In genomic region chr5:83249156-83249555, GRCh38 we compare ENCODE assay signal across 23 cellular contexts.
DNase-seq lines count a peak whose midpoint lies in the region; ATAC-seq, FAIRE-seq and TF ChIP-seq lines count a peak whose summit lies in the region.
"Had no signal": no experiment of that assay in that cellular context is flagged by ENCODE, and none has a peak within 500 bp of the region (broad histone marks: within the 10 kb centered on the region; RNA-seq: fewer than 3 reads in every experiment).

No MANE protein-coding gene starts in this region.

- H3K36me3 ChIP-seq in RWPE2 (ENCODE audit: low read depth) (no peaks in the 10 kb centered on the region), keratinocyte (ENCODE audit: control insufficient read depth in 2 of 2, extremely low read depth in 1 of 2, insufficient read depth in 2 of 2, low read length in 2 of 2) (no peaks in the 10 kb centered on the region)

- H3K27me3 ChIP-seq in RWPE2 (ENCODE audit: insufficient read depth, poor library complexity, severe bottlenecking): no peaks in the 10 kb centered on the region
- no peaks in the 10 kb centered on the region for H3K27me3 ChIP-seq in keratinocyte (ENCODE audit: control insufficient read depth, extremely low read depth, insufficient read depth, low read length)

- H4K20me1 ChIP-seq in keratinocyte (ENCODE audit: control insufficient read depth, extremely low read depth, insufficient read depth, low read length): no peaks in the 10 kb centered on the region

- peak overlapping the region; percentile 87 for H3K4me2 ChIP-seq in keratinocyte (ENCODE audit: control insufficient read depth, extremely low read depth, insufficient read depth, low read depth, low read length)
- H3K4me2 ChIP-seq: SK-N-SH had no signal

- peak overlapping the region; percentile 71 for H2AFZ ChIP-seq in keratinocyte (ENCODE audit: control insufficient read depth, low read length)

- H3K9ac ChIP-seq in keratinocyte (ENCODE audit: control insufficient read depth, extremely low read depth, insufficient read depth, low read length): no peak overlapping the region
- H3K9ac ChIP-seq: SK-N-SH had no signal

- H3K9me1 ChIP-seq in keratinocyte (ENCODE audit: control insufficient read depth, extremely low read depth, insufficient read depth, low read length): no peaks in the 10 kb centered on the region

- peak overlapping the region; percentile 57 for H3K27ac ChIP-seq in RWPE2 (ENCODE audit: poor library complexity, severe bottlenecking)
- H3K27ac ChIP-seq in keratinocyte (ENCODE audit: control insufficient read depth, insufficient read depth, low read length): peak overlapping the region; percentile 41
- H3K27ac ChIP-seq: C4-2B had no signal

- TF ChIP-seq CTCF in AG10803 (conservative IDR thresholded peaks at IDR 0.05; ENCODE audit: low read length) (no peak), RWPE2 (IDR thresholded peaks at IDR 0.05; ENCODE audit: poor library complexity, severe bottlenecking) (no peak), keratinocyte (optimal IDR thresholded peaks at IDR 0.05 in 1 of 3, IDR thresholded peaks at IDR 0.05 in 1 of 3, conservative IDR thresholded peaks at IDR 0.05 in 1 of 3; ENCODE audit: extremely low read depth in 1 of 3, insufficient read depth in 2 of 3, low read length in 3 of 3) (no peak), D721Med (IDR thresholded peaks at IDR 0.05; ENCODE audit: insufficient read depth, missing control alignments) (no peak)

- H3K4me1 ChIP-seq in RWPE2 (ENCODE audit: insufficient read depth, poor library complexity, severe bottlenecking) (peaks cover 14% of the 10 kb centered on the region), keratinocyte (ENCODE audit: control insufficient read depth, extremely low read depth, insufficient read depth, low read length) (peaks cover 6% of the 10 kb centered on the region)

- ATAC-seq in RWPE2 (ENCODE audit: low read depth): peak; percentile 58
- no peak for ATAC-seq in HG03025 (IDR thresholded peaks at IDR 0.05; ENCODE audit: low FRiP score, unreplicated experiment)
- ATAC-seq: PC-3 had no signal

- H3K79me2 ChIP-seq in keratinocyte (ENCODE audit: control insufficient read depth, insufficient read depth, low read length): no peaks in the 10 kb centered on the region

- DNase-seq in AG10803 (ENCODE audit: low read depth) (peak; percentile 5), RWPE2 (ENCODE audit: low spot score) (no peak), fibroblast of gingiva (ENCODE audit: low read depth) (peak; percentile 50), keratinocyte (ENCODE audit: low read depth, low spot score) (no peak), GM19238 (ENCODE audit: insufficient read length, low spot score) (no peak), D721Med (ENCODE audit: insufficient read length, low spot score) (no peak)
- no peak for DNase-seq in stimulated activated CD4-positive, alpha-beta T cell treated with anti-CD3 and anti-CD28 coated beads, Interleukin-15, amount 100 ng/mL, for 24 hours
- DNase-seq: CD8-positive, alpha-beta memory T cell; H9; HFFc6; KG1; MV-4-11; NCI-H1417; NCI-H1694 treated with DMSO at 0.1 percent for 48 hours; NCI-H2081 treated with DMSO at 0.1 percent for 48 hours; NCI-H2171 treated with DMSO at 0.1 percent for 48 hours; NCI-H524 treated with DMSO at 0.1 percent for 48 hours; NCI-H82; PC-3; SHP77 treated with DMSO at 0.1 percent for 48 hours; SK-N-SH had no signal

- no peak overlapping the region for H3K4me3 ChIP-seq in AG10803 (ENCODE audit: low read length)
- H3K4me3 ChIP-seq in RWPE2 (ENCODE audit: severe bottlenecking): no peak overlapping the region
- H3K4me3 ChIP-seq in keratinocyte (ENCODE audit: control insufficient read depth in 2 of 3, extremely low read depth in 1 of 3, insufficient read depth in 2 of 3, low read depth in 1 of 3, low read length in 3 of 3): peak overlapping the region in 2 of 3 experiments; percentile 41 to 56

- H3K9me3 ChIP-seq in RWPE2 (ENCODE audit: severe bottlenecking) (no peaks in the 10 kb centered on the region), keratinocyte (ENCODE audit: control insufficient read depth, low read depth, low read length) (no peaks in the 10 kb centered on the region)
- H3K9me3 ChIP-seq: SK-N-SH had no signal

- dilution Hi-C loops in keratinocyte (cut with MboI; ENCODE audit: extremely low pct_ligation_motif_present, low sequenced_read_pairs): no loop called here

- no peak for FAIRE-seq in keratinocyte (lab: Jason Lieb, UNC)
- no peak for FAIRE-seq in D721Med (lab: Jason Lieb, UNC)

Comparison
In these comparisons a context has a peak if more than half of its experiments do, and no peak if none do; other contexts are left out.
1. DNase-seq: peak in AG10803 (single experiment) and fibroblast of gingiva (single experiment); none in RWPE2 (single experiment), keratinocyte (single experiment), GM19238 (single experiment), D721Med (single experiment) and stimulated activated CD4-positive, alpha-beta T cell treated with anti-CD3 and anti-CD28 coated beads, Interleukin-15, amount 100 ng/mL, for 24 hours (single experiment).
2. H3K4me3 ChIP-seq: peak in keratinocyte (2 of 3); none in AG10803 (single experiment) and RWPE2 (single experiment).